In the genomic region with DNA sequence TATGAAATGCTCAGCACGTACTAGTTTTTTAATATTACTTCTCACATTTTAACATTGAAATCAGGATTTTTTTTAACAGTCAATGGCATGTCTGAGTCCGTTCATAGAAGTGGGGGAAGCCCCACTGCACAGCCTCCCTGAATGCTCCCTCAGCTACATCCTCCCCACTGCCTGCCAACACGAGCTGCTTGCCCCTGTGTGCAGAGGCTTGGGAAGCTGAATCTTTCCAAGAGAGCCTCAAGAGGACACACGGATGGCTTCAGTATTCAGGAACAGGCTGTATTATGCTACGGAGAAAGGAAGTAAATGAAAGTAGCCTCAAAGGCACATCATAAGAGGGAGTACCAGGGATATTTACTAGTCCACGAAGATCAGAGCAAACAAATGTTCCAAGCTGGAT, we compare ENCODE assay signal across 24 cellular contexts.
"Had no signal": no experiment of that assay in that cellular context is flagged by ENCODE, and none has a peak within 500 bp of the region (broad histone marks: within the 10 kb centered on the region; RNA-seq: fewer than 3 reads in every experiment).

No MANE protein-coding gene starts in this region.

- H3K9me3 ChIP-seq: ascending aorta, body of pancreas, SJSA1 had no signal

- H3K4me3 ChIP-seq: ascending aorta, body of pancreas, SJSA1 had no signal

- H3K4me1 ChIP-seq: ascending aorta had no signal

- ATAC-seq: activated CD4-positive, CD25-positive, alpha-beta regulatory T cell treated with anti-CD3 and anti-CD28 coated beads, Interleukin-2, amount 50 U/mL, for 24 hours; activated CD8-positive, alpha-beta T cell treated with anti-CD3 and anti-CD28 coated beads, Interleukin-2, amount 10 ng/mL, durations not matched to agents 7 days and 5 days; body of pancreas; SK-N-SH treated with all-trans-retinoic acid at 6 μM for 48 hours had no signal

- H3K36me3 ChIP-seq: ascending aorta, SJSA1 had no signal

- H3K27me3 ChIP-seq: ascending aorta, body of pancreas, SJSA1 had no signal

- DNase-seq: activated CD4-positive, alpha-beta T cell treated with anti-CD3 and anti-CD28 coated beads for 4 hours; activated CD8-positive, alpha-beta memory T cell treated with anti-CD3 and anti-CD28 coated beads, Interleukin-2, amount 50 U/mL, for 48 hours; activated CD8-positive, alpha-beta T cell treated with anti-CD3 and anti-CD28 coated beads, Interleukin-2, amount 10 ng/mL, durations not matched to agents 7 days and 5 days; activated effector memory CD4-positive, alpha-beta T cell treated with Interleukin-2 at 50 U/mL for 16 hours; activated naive CD4-positive, alpha-beta T cell; activated T-cell treated with anti-CD3 and anti-CD28 coated beads, Interleukin-2, amount 50 U/mL, for 1 hour; amniotic stem cell; IMR-90; Kasumi-1; KBM-7; NCI-H1105 treated with DMSO at 0.1 percent for 48 hours; NCI-H1436 treated with DMSO at 0.1 percent for 48 hours; NCI-H1930; NCI-H2171; NCI-H2227 treated with DMSO at 0.1 percent for 48 hours; NCI-H446 treated with DMSO at 0.1 percent for 48 hours; NCI-H524 treated with DMSO at 0.1 percent for 48 hours; NCI-H748 treated with DMSO at 0.1 percent for 48 hours; SW 1271 had no signal
